In genomic region chr4:20700007-20700761, GRCh38 we compare ENCODE assay signal across 1 cellular context.
TF ChIP-seq lines count a peak whose summit lies in the region.

Gene PACRGL (plus strand): TSS chr4:20700458. CDS start chr4:20704482, 4,024 bp downstream.

TF ChIP-seq in HepG2, 621 proteins besides CTCF, POLR2A, EP300 and RAD21 (continued from another document and continues in another):
- TF ChIP-seq SNAPC4 (CRISPR knock-in tag; IDR thresholded peaks at IDR 0.05) (0 out of 2 replicates have a peak, but pooled peaks have one; percentile 74), THAP11 (CRISPR knock-in tag; IDR thresholded peaks at IDR 0.05) (peak; percentile 84), FOXP1 (IDR thresholded peaks at IDR 0.05) (no peak), FOXP1 (CRISPR knock-in tag; IDR thresholded peaks at IDR 0.05) (no peak), ZNF232 (CRISPR knock-in tag; IDR thresholded peaks at IDR 0.05; ENCODE audit: borderline replicate concordance) (no peak), ZSCAN22 (CRISPR knock-in tag; IDR thresholded peaks at IDR 0.05) (0 out of 2 replicates have a peak, but pooled peaks have one; percentile 24), ATF1 (CRISPR knock-in tag; IDR thresholded peaks at IDR 0.05) (peak; percentile 98), PRMT3 (CRISPR knock-in tag; IDR thresholded peaks at IDR 0.05; ENCODE audit: borderline replicate concordance, low read depth) (no peak), ZFY (CRISPR knock-in tag; IDR thresholded peaks at IDR 0.05) (peak; percentile 64), PHF21A (CRISPR knock-in tag; IDR thresholded peaks at IDR 0.05) (no peak; the same call in 1 of the 2 replicates), HMG20B (CRISPR knock-in tag; conservative IDR thresholded peaks at IDR 0.05) (no peak), FLYWCH1 (CRISPR knock-in tag; IDR thresholded peaks at IDR 0.05) (no peak), NFIC (IDR thresholded peaks at IDR 0.05; ENCODE audit: low read length) (no peak), ZBTB10 (CRISPR knock-in tag; IDR thresholded peaks at IDR 0.05; ENCODE audit: borderline replicate concordance) (peak; percentile 53; the same call in 1 of the 2 replicates), ZSCAN21 (CRISPR knock-in tag; IDR thresholded peaks at IDR 0.05; ENCODE audit: borderline replicate concordance) (no peak; the same call in 1 of the 2 replicates), ZNF33B (CRISPR knock-in tag; IDR thresholded peaks at IDR 0.05) (no peak), SMYD3 (CRISPR knock-in tag; IDR thresholded peaks at IDR 0.05) (no peak), ZNF547 (CRISPR knock-in tag; IDR thresholded peaks at IDR 0.05) (peak; percentile 70; the same call in 1 of the 2 replicates), ZNF850 (CRISPR knock-in tag; conservative IDR thresholded peaks at IDR 0.05) (no peak), PBX2 (CRISPR knock-in tag; IDR thresholded peaks at IDR 0.05) (no peak), ZNF720 (CRISPR knock-in tag; IDR thresholded peaks at IDR 0.05) (no peak), ZSCAN20 (CRISPR knock-in tag; IDR thresholded peaks at IDR 0.05; ENCODE audit: borderline replicate concordance) (0 out of 2 replicates have a peak, but pooled peaks have one; percentile 50), PRDM10 (CRISPR knock-in tag; IDR thresholded peaks at IDR 0.05; ENCODE audit: low read depth) (no peak), ZNF672 (CRISPR knock-in tag; IDR thresholded peaks at IDR 0.05) (no peak), ZNF256 (CRISPR knock-in tag; conservative IDR thresholded peaks at IDR 0.05) (peak; percentile 73; the same call in 1 of the 2 replicates), MXI1 (IDR thresholded peaks at IDR 0.05; ENCODE audit: borderline replicate concordance, low read depth, low read length) (peak; percentile 95; the same call in 2 of the 3 replicates), ZBTB38 (CRISPR knock-in tag; IDR thresholded peaks at IDR 0.05) (peak; percentile 27; the same call in 1 of the 2 replicates), ZBTB7A (CRISPR knock-in tag; IDR thresholded peaks at IDR 0.05) (no peak), GLMP (CRISPR knock-in tag; IDR thresholded peaks at IDR 0.05; ENCODE audit: borderline replicate concordance) (no peak), SP2 (CRISPR knock-in tag; IDR thresholded peaks at IDR 0.05) (peak; percentile 23; the same call in 1 of the 2 replicates), GRHL1 (CRISPR knock-in tag; conservative IDR thresholded peaks at IDR 0.05) (no peak), ZBTB14 (CRISPR knock-in tag; IDR thresholded peaks at IDR 0.05) (no peak), ZNF883 (CRISPR knock-in tag; IDR thresholded peaks at IDR 0.05; ENCODE audit: not compliant biosample characterization) (no peak), ZNF496 (CRISPR knock-in tag; IDR thresholded peaks at IDR 0.05; ENCODE audit: insufficient replicate concordance) (no peak), GZF1 (CRISPR knock-in tag; IDR thresholded peaks at IDR 0.05) (no peak), ZNF800 (CRISPR knock-in tag; IDR thresholded peaks at IDR 0.05) (no peak), MIER2 (CRISPR knock-in tag; IDR thresholded peaks at IDR 0.05) (no peak), ZNF251 (CRISPR knock-in tag; IDR thresholded peaks at IDR 0.05) (no peak), ZFP82 (CRISPR knock-in tag; IDR thresholded peaks at IDR 0.05; ENCODE audit: borderline replicate concordance) (no peak), CSRNP1 (CRISPR knock-in tag; IDR thresholded peaks at IDR 0.05) (no peak), ZNF839 (CRISPR knock-in tag; IDR thresholded peaks at IDR 0.05; ENCODE audit: borderline replicate concordance) (0 out of 2 replicates have a peak, but pooled peaks have one; percentile 43), ETV6 (CRISPR knock-in tag; conservative IDR thresholded peaks at IDR 0.05) (no peak), ZNF567 (CRISPR knock-in tag; IDR thresholded peaks at IDR 0.05; ENCODE audit: borderline replicate concordance) (no peak)
